23 cellular contexts compared by ENCODE assay signal in genomic region chr4:55366621-55367020, GRCh38.
"Had no signal": no experiment of that assay in that cellular context is flagged by ENCODE, and none has a peak within 500 bp of the region (broad histone marks: within the 10 kb centered on the region; RNA-seq: fewer than 3 reads in every experiment).

No MANE protein-coding gene starts in this region.

- H3K4me1 ChIP-seq: gastrocnemius medialis, testis had no signal

- H3K4me1 Mint-ChIP-seq: activated T-helper 17 cell treated with anti-CD3 and anti-CD28 coated beads, Interleukin-2, amount 50 U/mL, for 72 hours; memory B cell; naive thymus-derived CD8-positive, alpha-beta T cell; stimulated activated naive CD8-positive, alpha-beta T cell treated with anti-CD3 and anti-CD28 coated beads, Interleukin-15, amount 100 ng/mL, for 72 hours had no signal

- H3K27ac Mint-ChIP-seq: activated CD4-positive, alpha-beta memory T cell treated with anti-CD3 and anti-CD28 coated beads for 36 hours; activated naive CD8-positive, alpha-beta T cell treated with anti-CD3 and anti-CD28 coated beads, Interleukin-2, amount 10 ng/mL, durations not matched to agents 7 days and 5 days; activated T-helper 17 cell treated with anti-CD3 and anti-CD28 coated beads, Interleukin-2, amount 50 U/mL, for 72 hours; memory B cell; naive thymus-derived CD8-positive, alpha-beta T cell; stimulated activated naive CD8-positive, alpha-beta T cell treated with anti-CD3 and anti-CD28 coated beads, Interleukin-15, amount 100 ng/mL, for 72 hours had no signal

- H3K27me3 ChIP-seq: gastrocnemius medialis, testis, upper lobe of right lung had no signal

- DNase-seq: activated CD4-positive, alpha-beta memory T cell treated with anti-CD3 and anti-CD28 coated beads for 36 hours; activated CD4-positive, alpha-beta T cell treated with anti-CD3 and anti-CD28 coated beads for 1 hour; activated naive CD4-positive, alpha-beta T cell treated with Interleukin-2 at 50 U/mL for 16 hours; activated naive CD8-positive, alpha-beta T cell treated with anti-CD3 and anti-CD28 coated beads, Interleukin-2, amount 10 ng/mL, durations not matched to agents 7 days and 5 days; aorta; erythroblast; gastrocnemius medialis; head of caudate nucleus; kidney; left ventricle myocardium superior; naive thymus-derived CD8-positive, alpha-beta T cell; right cardiac atrium; small intestine; stimulated activated CD4-positive, alpha-beta T cell treated with anti-CD3 and anti-CD28 coated beads, Interleukin-15, amount 100 ng/mL, for 24 hours; stimulated activated CD4-positive, alpha-beta T cell treated with anti-CD3 and anti-CD28 coated beads, Interleukin-4, amount 100 ng/mL, for 1 hour; stimulated activated naive CD8-positive, alpha-beta T cell treated with anti-CD3 and anti-CD28 coated beads, Interleukin-15, amount 100 ng/mL, for 72 hours; SW 1271; T-helper 2 cell; testis; upper lobe of right lung; WERI-Rb-1 had no signal

- H3K4me3 ChIP-seq: gastrocnemius medialis, testis, upper lobe of right lung had no signal

- ATAC-seq: activated T-helper 17 cell treated with anti-CD3 and anti-CD28 coated beads, Interleukin-2, amount 50 U/mL, for 72 hours; gastrocnemius medialis; left ventricle myocardium superior; naive thymus-derived CD8-positive, alpha-beta T cell; right cardiac atrium; stimulated activated naive CD8-positive, alpha-beta T cell treated with anti-CD3 and anti-CD28 coated beads, Interleukin-15, amount 100 ng/mL, for 72 hours; upper lobe of right lung had no signal

- H3K4me3 Mint-ChIP-seq: activated CD4-positive, alpha-beta memory T cell treated with anti-CD3 and anti-CD28 coated beads for 36 hours; activated naive CD8-positive, alpha-beta T cell treated with anti-CD3 and anti-CD28 coated beads, Interleukin-2, amount 10 ng/mL, durations not matched to agents 7 days and 5 days; activated T-helper 17 cell treated with anti-CD3 and anti-CD28 coated beads, Interleukin-2, amount 50 U/mL, for 72 hours; memory B cell; stimulated activated naive CD8-positive, alpha-beta T cell treated with anti-CD3 and anti-CD28 coated beads, Interleukin-15, amount 100 ng/mL, for 72 hours had no signal

- H3K27ac ChIP-seq: testis, upper lobe of right lung, WERI-Rb-1 had no signal

- H3K9me3 ChIP-seq: gastrocnemius medialis, testis, upper lobe of right lung had no signal

- H3K9me3 Mint-ChIP-seq: activated CD4-positive, alpha-beta memory T cell treated with anti-CD3 and anti-CD28 coated beads for 36 hours; activated naive CD8-positive, alpha-beta T cell treated with anti-CD3 and anti-CD28 coated beads, Interleukin-2, amount 10 ng/mL, durations not matched to agents 7 days and 5 days; activated T-helper 17 cell treated with anti-CD3 and anti-CD28 coated beads, Interleukin-2, amount 50 U/mL, for 72 hours; memory B cell; naive thymus-derived CD8-positive, alpha-beta T cell; stimulated activated naive CD8-positive, alpha-beta T cell treated with anti-CD3 and anti-CD28 coated beads, Interleukin-15, amount 100 ng/mL, for 72 hours had no signal

- H3K27me3 Mint-ChIP-seq: activated CD4-positive, alpha-beta memory T cell treated with anti-CD3 and anti-CD28 coated beads for 36 hours; activated naive CD8-positive, alpha-beta T cell treated with anti-CD3 and anti-CD28 coated beads, Interleukin-2, amount 10 ng/mL, durations not matched to agents 7 days and 5 days; activated T-helper 17 cell treated with anti-CD3 and anti-CD28 coated beads, Interleukin-2, amount 50 U/mL, for 72 hours; memory B cell; naive thymus-derived CD8-positive, alpha-beta T cell; stimulated activated naive CD8-positive, alpha-beta T cell treated with anti-CD3 and anti-CD28 coated beads, Interleukin-15, amount 100 ng/mL, for 72 hours had no signal

- H3K36me3 ChIP-seq: gastrocnemius medialis, upper lobe of right lung, WERI-Rb-1 had no signal
